Comparison of ENCODE assay signal across 8 cellular contexts in genomic region chr9:128702445-128702948, GRCh38. TPM values are rescaled to one million over a fixed set of nuclear protein-coding genes. Genes with fewer than 3 reads are reported as not detected.
DNase-seq lines count a peak whose midpoint lies in the region; ATAC-seq and TF ChIP-seq lines count a peak whose summit lies in the region.

Gene PKN3, plus strand, starts transcription at chr9:128702503. Its CDS starts 413 bp downstream, at chr9:128702916.

- H3K27me3 ChIP-seq in CD8-positive, alpha-beta T cell (ENCODE audit: insufficient read depth, low read length), result no peaks in the 10 kb centered on the region
- no peaks in the 10 kb centered on the region for H3K27me3 ChIP-seq in PC-9 (ENCODE audit: insufficient read depth, low read depth)

- peaks cover 16% of the 10 kb centered on the region for H3K4me1 ChIP-seq in CD8-positive, alpha-beta T cell (ENCODE audit: insufficient read depth, low read length)
- no peaks in the 10 kb centered on the region for H3K4me1 ChIP-seq in PC-9 (replicated peaks; ENCODE audit: insufficient read depth)

- peak within 1 kb of the TSS; percentile 73 for H3K4me2 ChIP-seq in PC-9

- peak; percentile 76 to 91 (median 82) for DNase-seq in CD8-positive, alpha-beta T cell
- DNase-seq in HK-2 (ENCODE audit: unreplicated experiment), result peak; percentile 96
- peak; percentile 31 to 93 for DNase-seq in PC-9
- DNase-seq in activated T-cell treated with anti-CD3 and anti-CD28 coated beads, Interleukin-2, amount 50 U/mL, for 72 hours, result peak; percentile 93 to 95
- peak; percentile 68 for DNase-seq in fibroblast of gingiva (ENCODE audit: low read depth)
- peak; percentile 92 for DNase-seq in natural killer cell
- DNase-seq in stimulated activated naive CD4-positive, alpha-beta T cell treated with Interleukin-2 at 50 U/mL for 16 hours (lab: John Stamatoyannopoulos, UW), result peak; percentile 82

- H3K9me3 ChIP-seq in CD8-positive, alpha-beta T cell (ENCODE audit: low read length), result no peaks in the 10 kb centered on the region
- H3K9me3 ChIP-seq in PC-9 (ENCODE audit: insufficient read depth, low read depth), result no peaks in the 10 kb centered on the region

- peak within 1 kb of the TSS; percentile 87 for H3K4me3 Mint-ChIP-seq in CD8-positive, alpha-beta T cell
- H3K4me3 Mint-ChIP-seq in activated T-cell treated with anti-CD3 and anti-CD28 coated beads, Interleukin-2, amount 50 U/mL, for 72 hours, result peak within 1 kb of the TSS; percentile 62 to 83
- H3K4me3 Mint-ChIP-seq in natural killer cell, result peak within 1 kb of the TSS; percentile 92

- no peaks in the 10 kb centered on the region for H3K36me3 ChIP-seq in CD8-positive, alpha-beta T cell (ENCODE audit: insufficient read depth, low read length)
- H3K36me3 ChIP-seq in PC-9 (ENCODE audit: low read depth), result no peaks in the 10 kb centered on the region

- H3K27me3 Mint-ChIP-seq in CD8-positive, alpha-beta T cell (ENCODE audit: low read depth), result no peaks in the 10 kb centered on the region
- no peaks in the 10 kb centered on the region for H3K27me3 Mint-ChIP-seq in activated T-cell treated with anti-CD3 and anti-CD28 coated beads, Interleukin-2, amount 50 U/mL, for 72 hours (ENCODE audit: low read depth)
- H3K27me3 Mint-ChIP-seq in natural killer cell (ENCODE audit: low read depth in 2 of 2), result no peaks in the 10 kb centered on the region

- BruUV-seq in PC-9 (replicated peaks; lab: Mats Ljungman, UMichigan), result no TSS peak

- H3K9me3 Mint-ChIP-seq in CD8-positive, alpha-beta T cell, result no peaks in the 10 kb centered on the region
- no peaks in the 10 kb centered on the region for H3K9me3 Mint-ChIP-seq in activated T-cell treated with anti-CD3 and anti-CD28 coated beads, Interleukin-2, amount 50 U/mL, for 72 hours
- no peaks in the 10 kb centered on the region for H3K9me3 Mint-ChIP-seq in natural killer cell

- H3K79me2 ChIP-seq in PC-9 (ENCODE audit: low read depth), result no peaks in the 10 kb centered on the region

- H3K9me2 ChIP-seq in PC-9 (ENCODE audit: insufficient read depth), result no peaks in the 10 kb centered on the region

- CTCF ChIA-PET in CD8-positive, alpha-beta T cell (lab: Charles Lee), result interaction anchor here (0.5 to 1.5 kb wide), 14 partner anchors 10 to 160 kb away, joined by 3 to 8 read pairs (median 3); partner anchors contain the start of gene ZDHHC12
- CTCF ChIA-PET in PC-9 (lab: Charles Lee), result interaction anchor here (0.6 to 1.3 kb wide), 6 partner anchors 18 to 369 kb away, joined by 3 to 16 read pairs (median 4); partner anchors contain the start of genes ENDOG and ZDHHC12

- peak; percentile 85 for ATAC-seq in CD8-positive, alpha-beta T cell
- ATAC-seq in GM19351 (IDR thresholded peaks at IDR 0.05; ENCODE audit: unreplicated experiment) (peak; percentile 78), natural killer cell (peak; percentile 92 to 95 (median 93))
- peak; percentile 86 to 87 for ATAC-seq in activated T-cell treated with anti-CD3 and anti-CD28 coated beads, Interleukin-2, amount 50 U/mL, for 72 hours (replicated peaks in 1 of 2)

- POLR2A ChIA-PET in CD8-positive, alpha-beta T cell (lab: Charles Lee), result interaction anchor here (2.2 kb wide), 1 partner anchor 13 kb away, joined by 7 read pairs; the partner anchor contains the start of gene SET
- POLR2A ChIA-PET in PC-9 (lab: Charles Lee; ENCODE audit: unreplicated experiment), result no interaction called here

- H3K36me3 Mint-ChIP-seq in CD8-positive, alpha-beta T cell, result no peaks in the 10 kb centered on the region
- peaks cover 0 to 2% of the 10 kb centered on the region in 2 donors for H3K36me3 Mint-ChIP-seq in activated T-cell treated with anti-CD3 and anti-CD28 coated beads, Interleukin-2, amount 50 U/mL, for 72 hours (ENCODE audit: insufficient read depth in 2 of 2)
- no peaks in the 10 kb centered on the region for H3K36me3 Mint-ChIP-seq in natural killer cell

- intact Hi-C loops in CD8-positive, alpha-beta T cell (cut with DNase I, micrococcal nuclease), result loop anchor here (1.0 to 5.0 kb wide), 5 partner anchors 12 to 85 kb away; partner anchors contain the start of genes TBC1D13 (in 2 of the 2), ZDHHC12 (in 2 of the 2) and ZER1 (in 1 of the 2)
- intact Hi-C loops in PC-9 (cut with micrococcal nuclease; ENCODE audit: unreplicated experiment) (no loop called here), natural killer cell (cut with micrococcal nuclease) (no loop called here)

- H3K4me3 ChIP-seq in CD8-positive, alpha-beta T cell (ENCODE audit: low read depth, low read length), result peak within 1 kb of the TSS; percentile 70
- H3K4me3 ChIP-seq in PC-9, result peak within 1 kb of the TSS; percentile 61

- H3K27ac ChIP-seq in CD8-positive, alpha-beta T cell (ENCODE audit: low read depth, low read length), result no peak within 1 kb of the TSS
- H3K27ac ChIP-seq in PC-9, result no peak within 1 kb of the TSS

- peak within 1 kb of the TSS; percentile 52 for H3K27ac Mint-ChIP-seq in CD8-positive, alpha-beta T cell
- peak within 1 kb of the TSS; percentile 55 for H3K27ac Mint-ChIP-seq in activated T-cell treated with anti-CD3 and anti-CD28 coated beads, Interleukin-2, amount 50 U/mL, for 72 hours
- H3K27ac Mint-ChIP-seq in natural killer cell, result peak within 1 kb of the TSS in 1 of 2 donors; percentile 84

- peaks cover 13% of the 10 kb centered on the region for H3K4me1 Mint-ChIP-seq in CD8-positive, alpha-beta T cell (ENCODE audit: low read depth)
- H3K4me1 Mint-ChIP-seq in activated T-cell treated with anti-CD3 and anti-CD28 coated beads, Interleukin-2, amount 50 U/mL, for 72 hours (ENCODE audit: low read depth), result peaks cover 17% of the 10 kb centered on the region
- peaks cover 5 to 13% of the 10 kb centered on the region in 2 donors for H3K4me1 Mint-ChIP-seq in natural killer cell

- peak; percentile 89 for TF ChIP-seq CTCF in CD8-positive, alpha-beta T cell (IDR thresholded peaks at IDR 0.05)
- TF ChIP-seq CTCF in PC-9 (conservative IDR thresholded peaks at IDR 0.05) (peak; percentile 81), natural killer cell (IDR thresholded peaks at IDR 0.05) (peak; percentile 90)

- H2AFZ ChIP-seq in PC-9, result peak within 1 kb of the TSS; percentile 70

- H3F3A ChIP-seq in PC-9 (ENCODE audit: insufficient read depth, low read depth), result peaks cover 24% of the 10 kb centered on the region

- no peaks in the 10 kb centered on the region for H4K20me1 ChIP-seq in PC-9 (ENCODE audit: insufficient read depth)

RNA-seq across cellular contexts. Expression of gene PKN3, which starts in this region (rescaled TPM):
- 1 to 10 TPM; 1.3 to 2.0 TPM for total RNA-seq in CD8-positive, alpha-beta T cell
- total RNA-seq in PC-9 (2021) (5.5 and 9.1 TPM in 2 replicates), natural killer cell (1 to 10 TPM; 3.6 to 4.5 (median 3.9) TPM)
- 10 to 100 TPM; 11.6 to 22.9 TPM for total RNA-seq in activated T-cell treated with anti-CD3 and anti-CD28 coated beads, Interleukin-2, amount 50 U/mL, for 72 hours

Comparison
In these comparisons a context has a peak if more than half of its experiments do, and no peak if none do; other contexts are left out.
1. intact Hi-C loops: an anchor here in CD8-positive, alpha-beta T cell (1.0 to 5.0 kb wide); none called in PC-9 and natural killer cell.